Comparison of ENCODE assay signal across 23 cellular contexts in the genomic region with DNA sequence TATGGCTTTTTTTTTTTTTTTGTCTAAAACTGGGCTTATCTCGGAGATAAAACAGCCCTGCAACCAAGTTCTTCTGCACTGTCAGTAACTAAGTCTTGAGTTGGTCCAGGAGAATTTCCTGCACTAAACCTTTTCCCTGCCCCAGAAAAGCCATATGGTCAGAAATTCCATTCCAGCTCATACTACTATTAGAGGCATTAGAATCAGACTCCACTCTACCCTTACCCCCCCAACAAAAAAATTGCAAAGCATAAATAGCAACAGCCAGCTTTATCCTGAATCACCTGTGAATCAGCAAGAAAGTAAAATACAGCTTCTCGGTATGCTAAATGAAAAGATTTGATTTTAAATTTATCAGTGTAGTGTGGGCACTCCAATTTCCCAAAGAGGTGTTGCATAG.
DNase-seq lines count a peak whose midpoint lies in the region; ATAC-seq, FAIRE-seq and TF ChIP-seq lines count a peak whose summit lies in the region.
"Had no signal": no experiment of that assay in that cellular context is flagged by ENCODE, and none has a peak within 500 bp of the region (broad histone marks: within the 10 kb centered on the region; RNA-seq: fewer than 3 reads in every experiment).

No MANE protein-coding gene starts in this region.

- H3K27ac ChIP-seq in hepatocyte: no peak overlapping the region
- no peak overlapping the region for H3K27ac ChIP-seq in SJCRH30
- no peak overlapping the region for H3K27ac ChIP-seq in upper lobe of right lung
- H3K27ac ChIP-seq: 22Rv1 had no signal

- H3K27me3 ChIP-seq in bronchial epithelial cell (ENCODE audit: control insufficient read depth, insufficient read depth, low read length) (no peaks in the 10 kb centered on the region), hepatocyte (no peaks in the 10 kb centered on the region), SJCRH30 (no peaks in the 10 kb centered on the region), upper lobe of right lung (no peaks in the 10 kb centered on the region)

- intact Hi-C loops in upper lobe of right lung (cut with DNase I): no loop called here

- no peaks in the 10 kb centered on the region for H3K4me1 ChIP-seq in hepatocyte (ENCODE audit: insufficient read depth)
- H3K4me1 ChIP-seq in SJCRH30: peaks cover 3% of the 10 kb centered on the region; the same call in 1 of the 2 replicates
- no peaks in the 10 kb centered on the region for H3K4me1 ChIP-seq in upper lobe of right lung

- no peaks in the 10 kb centered on the region for H3K9me3 ChIP-seq in hepatocyte (ENCODE audit: low read depth)
- H3K9me3 ChIP-seq in SJCRH30 (replicated peaks): no peaks in the 10 kb centered on the region
- no peaks in the 10 kb centered on the region for H3K9me3 ChIP-seq in upper lobe of right lung

- no peaks in the 10 kb centered on the region for H4K20me1 ChIP-seq in hepatocyte (ENCODE audit: insufficient read depth, poor library complexity, severe bottlenecking)

- no peak for TF ChIP-seq CTCF in bronchial epithelial cell (IDR thresholded peaks at IDR 0.05; ENCODE audit: insufficient read depth, low read length, severe bottlenecking)
- TF ChIP-seq CTCF in hepatocyte (IDR thresholded peaks at IDR 0.05; ENCODE audit: poor library complexity): no peak
- TF ChIP-seq CTCF in upper lobe of right lung (IDR thresholded peaks at IDR 0.05): no peak

- no peak for ATAC-seq in natural killer cell treated with Interleukin-12 subunit alpha and Interleukin-12 subunit beta and Interleukin-15 and Interleukin-18, amount 100 ng/mL, for 72 hours
- ATAC-seq in upper lobe of right lung: no peak
- ATAC-seq: K562, Panc1 had no signal

- no peaks in the 10 kb centered on the region for H3K9me2 ChIP-seq in hepatocyte (replicated peaks; ENCODE audit: insufficient read depth)

- H3K36me3 ChIP-seq in bronchial epithelial cell (ENCODE audit: control insufficient read depth, insufficient read depth, low read length) (no peaks in the 10 kb centered on the region), hepatocyte (replicated peaks; ENCODE audit: insufficient read depth, low read depth) (no peaks in the 10 kb centered on the region), SJCRH30 (no peaks in the 10 kb centered on the region), upper lobe of right lung (no peaks in the 10 kb centered on the region)

- H3K27ac Mint-ChIP-seq in natural killer cell treated with Interleukin-12 subunit alpha and Interleukin-12 subunit beta and Interleukin-15 and Interleukin-18, amount 100 ng/mL, for 72 hours: no peak overlapping the region
- H3K27ac Mint-ChIP-seq: B cell, CD14-positive monocyte, H9 had no signal

- H3K4me3 Mint-ChIP-seq in natural killer cell treated with Interleukin-12 subunit alpha and Interleukin-12 subunit beta and Interleukin-15 and Interleukin-18, amount 100 ng/mL, for 72 hours: no peak overlapping the region
- H3K4me3 Mint-ChIP-seq: B cell, CD14-positive monocyte, H9 had no signal

- H3K4me3 ChIP-seq in bronchial epithelial cell (ENCODE audit: low read depth, low read length) (no peak overlapping the region), hepatocyte (no peak overlapping the region), SJCRH30 (no peak overlapping the region), upper lobe of right lung (no peak overlapping the region)
- H3K4me3 ChIP-seq: K562 had no signal

- H3K79me2 ChIP-seq in hepatocyte: no peaks in the 10 kb centered on the region

- no peak overlapping the region for H3K4me2 ChIP-seq in hepatocyte

- H3K36me3 Mint-ChIP-seq in natural killer cell treated with Interleukin-12 subunit alpha and Interleukin-12 subunit beta and Interleukin-15 and Interleukin-18, amount 100 ng/mL, for 72 hours: no peaks in the 10 kb centered on the region
- H3K36me3 Mint-ChIP-seq: CD14-positive monocyte had no signal

- WGBS in hepatocyte (ENCODE audit: low lambda C conversion rate, missing lambda C conversion rate): 60% methylated on average over 2 of the region's 2 CpGs

- no peak for FAIRE-seq in bronchial epithelial cell (lab: Jason Lieb, UNC)
- FAIRE-seq: G401.6, GM18507, GM19239, K562 had no signal

- peaks cover 8% of the 10 kb centered on the region for H3K9me3 Mint-ChIP-seq in natural killer cell treated with Interleukin-12 subunit alpha and Interleukin-12 subunit beta and Interleukin-15 and Interleukin-18, amount 100 ng/mL, for 72 hours
- H3K9me3 Mint-ChIP-seq: H9 had no signal

- no peaks in the 10 kb centered on the region for H3K4me1 Mint-ChIP-seq in natural killer cell treated with Interleukin-12 subunit alpha and Interleukin-12 subunit beta and Interleukin-15 and Interleukin-18, amount 100 ng/mL, for 72 hours (ENCODE audit: low read depth in 2 of 2)
- H3K4me1 Mint-ChIP-seq: B cell, CD14-positive monocyte had no signal

- peaks cover 0 to 7% of the 10 kb centered on the region in 2 donors for H3K27me3 Mint-ChIP-seq in natural killer cell treated with Interleukin-12 subunit alpha and Interleukin-12 subunit beta and Interleukin-15 and Interleukin-18, amount 100 ng/mL, for 72 hours
- H3K27me3 Mint-ChIP-seq: B cell had no signal

- H2AFZ ChIP-seq in hepatocyte: no peak overlapping the region

- DNase-seq in DMS 273 (lab: John Stamatoyannopoulos, UW; ENCODE audit: unreplicated experiment) (peak; percentile 0), DMS 273 treated with DMSO at 0.1 percent for 48 hours (lab: John Stamatoyannopoulos, UW) (no peak), LHCN-M2 (ENCODE audit: low read depth) (peak; percentile 36), bronchial epithelial cell (ENCODE audit: low read depth) (peak; percentile 32), hepatocyte (ENCODE audit: low spot score) (peak; percentile 10), SJCRH30 (no peak), upper lobe of right lung (no peak)
- DNase-seq in natural killer cell treated with Interleukin-12 subunit alpha and Interleukin-12 subunit beta and Interleukin-15 and Interleukin-18, amount 100 ng/mL, for 72 hours (ENCODE audit: low spot score): no peak
- DNase-seq: DMS153; H9; NCI-H1092 treated with DMSO at 0.1 percent for 48 hours; NCI-H1436 treated with DMSO at 0.1 percent for 48 hours; NCI-H1930; NCI-H510A; NK-92 treated with Interleukin-12 subunit alpha and Interleukin-12 subunit beta, amount 100 ng/mL, for 24 hours had no signal

Comparison
In these comparisons a context has a peak if more than half of its experiments do, and no peak if none do; other contexts are left out.
1. DNase-seq: peak in DMS 273 (single experiment), LHCN-M2 (single experiment), bronchial epithelial cell (single experiment) and hepatocyte (single experiment); none in DMS 273 treated with DMSO at 0.1 percent for 48 hours (single experiment), SJCRH30 (0 of 2), natural killer cell treated with Interleukin-12 subunit alpha and Interleukin-12 subunit beta and Interleukin-15 and Interleukin-18, amount 100 ng/mL, for 72 hours (single experiment) and upper lobe of right lung (single experiment).